ENCODE assay signal across 8 cellular contexts in the genomic region with DNA sequence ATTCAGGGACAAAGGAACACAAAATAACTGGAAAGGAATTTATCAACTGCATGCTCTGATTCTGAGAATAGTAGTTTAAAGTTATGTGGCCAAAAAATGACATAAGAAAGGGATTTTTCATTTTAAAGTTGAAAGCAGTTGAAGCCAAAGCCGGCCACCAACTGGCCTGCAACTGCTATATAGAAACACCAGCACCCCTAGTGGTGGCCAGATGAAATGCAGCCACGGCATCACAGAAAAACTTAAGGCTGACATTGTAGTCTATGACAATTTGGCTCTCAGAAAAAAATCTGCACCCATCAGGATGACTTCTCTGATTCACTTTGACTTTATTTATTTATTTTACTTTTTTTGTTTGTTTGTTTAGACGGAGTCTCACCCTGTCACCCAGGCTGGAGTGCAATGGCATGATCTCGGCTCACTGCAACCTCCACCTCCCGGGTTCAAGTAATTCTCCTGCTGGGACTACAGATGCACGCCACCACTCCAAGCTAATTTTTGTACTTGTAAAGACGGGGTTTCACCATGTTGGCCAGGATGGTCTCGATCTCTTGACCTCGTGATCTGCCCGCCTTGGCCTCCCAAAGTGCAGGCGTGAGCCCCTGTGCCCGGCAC. TPM values are rescaled to one million over a fixed set of nuclear protein-coding genes. Genes with fewer than 3 reads are reported as not detected.
A peak's percentile ranks its signal among the peaks of the same experiment; 100 is the strongest.
DNase-seq lines count a peak whose midpoint lies in the region; ATAC-seq and TF ChIP-seq lines count a peak whose summit lies in the region.

No MANE protein-coding gene starts in this region.

- TF ChIP-seq CTCF in GM10266 (IDR thresholded peaks at IDR 0.05; ENCODE audit: control insufficient read depth, insufficient read depth, low read depth, missing control alignments) (peak; percentile 84), hepatocyte (IDR thresholded peaks at IDR 0.05; ENCODE audit: poor library complexity) (peak; percentile 80), smooth muscle cell (IDR thresholded peaks at IDR 0.05; ENCODE audit: borderline replicate concordance, insufficient read depth, poor library complexity, severe bottlenecking) (peak; percentile 95)

- H3K4me1 ChIP-seq in hepatocyte (ENCODE audit: insufficient read depth) (no peaks in the 10 kb centered on the region), smooth muscle cell (ENCODE audit: low read depth) (no peaks in the 10 kb centered on the region)

- peaks cover 37% of the 10 kb centered on the region for H3K36me3 ChIP-seq in MG63
- H3K36me3 ChIP-seq in hepatocyte (replicated peaks; ENCODE audit: insufficient read depth, low read depth), result no peaks in the 10 kb centered on the region
- H3K36me3 ChIP-seq in smooth muscle cell (ENCODE audit: low read depth), result no peaks in the 10 kb centered on the region

- H4K20me1 ChIP-seq in hepatocyte (ENCODE audit: insufficient read depth, poor library complexity, severe bottlenecking), result no peaks in the 10 kb centered on the region
- no peaks in the 10 kb centered on the region for H4K20me1 ChIP-seq in smooth muscle cell (ENCODE audit: low read depth)

- no peaks in the 10 kb centered on the region for H3K9me2 ChIP-seq in hepatocyte (replicated peaks; ENCODE audit: insufficient read depth)

- H3K27me3 ChIP-seq in MG63 (no peaks in the 10 kb centered on the region), hepatocyte (no peaks in the 10 kb centered on the region), smooth muscle cell (ENCODE audit: low read depth) (no peaks in the 10 kb centered on the region)

- no peak for ATAC-seq in GM19397 (IDR thresholded peaks at IDR 0.05; ENCODE audit: unreplicated experiment)

- no peaks in the 10 kb centered on the region for H3F3A ChIP-seq in smooth muscle cell (ENCODE audit: low read depth)

- H2AFZ ChIP-seq in hepatocyte, result no peak overlapping the region
- H2AFZ ChIP-seq in smooth muscle cell (ENCODE audit: low read depth), result no peak overlapping the region

- H3K9me3 ChIP-seq in MG63, result no peaks in the 10 kb centered on the region; the same call in 1 of the 2 replicates
- H3K9me3 ChIP-seq in hepatocyte (ENCODE audit: low read depth), result no peaks in the 10 kb centered on the region
- no peaks in the 10 kb centered on the region for H3K9me3 ChIP-seq in smooth muscle cell (replicated peaks; ENCODE audit: low read depth)

- H3K4me2 ChIP-seq in hepatocyte (no peak overlapping the region), smooth muscle cell (no peak overlapping the region)

- H3K79me2 ChIP-seq in hepatocyte, result no peaks in the 10 kb centered on the region
- H3K79me2 ChIP-seq in smooth muscle cell (ENCODE audit: low read depth), result no peaks in the 10 kb centered on the region

- H3K9ac ChIP-seq in smooth muscle cell (ENCODE audit: low read depth), result no peak overlapping the region

- DNase-seq in GM10266 (ENCODE audit: extremely low spot score) (peak; percentile 61), GOT3 (lab: John Stamatoyannopoulos, UW) (peak; percentile 0), MG63 (peak; percentile 59), T-helper 1 cell (peak; percentile 5 to 57 (median 29)), anterior cingulate cortex (lab: John Stamatoyannopoulos, UW) (peak in 50 of 58 donors; percentile 0 to 77 (median 24)), hepatocyte (ENCODE audit: low spot score) (peak; percentile 75), smooth muscle cell (lab: John Stamatoyannopoulos, UW; ENCODE audit: unreplicated experiment) (peak; percentile 7)

- WGBS in hepatocyte (ENCODE audit: low lambda C conversion rate, missing lambda C conversion rate), result 78% methylated on average over 12 of the region's 12 CpGs
- WGBS in smooth muscle cell (ENCODE audit: low lambda C conversion rate), result 71% methylated on average over 12 of the region's 12 CpGs

- H3K4me3 ChIP-seq in MG63 (no peak overlapping the region), hepatocyte (no peak overlapping the region), smooth muscle cell (no peak overlapping the region)

- no peak overlapping the region for H3K27ac ChIP-seq in hepatocyte
- no peak overlapping the region for H3K27ac ChIP-seq in smooth muscle cell (ENCODE audit: low read depth)

RNA-seq across cellular contexts. Expression of a gene that starts 59.2 kb away (rescaled TPM):
- total RNA-seq in MG63 (2014; rRNA removed; shearing (Covaris generic); ENCODE audit: low replicate concordance), result 38.4 and 42.9 TPM in 2 replicates
- 14.8 and 14.9 TPM in 2 replicates for total RNA-seq in hepatocyte
- 13.0 and 16.1 TPM in 2 replicates for polyA plus RNA-seq in hepatocyte
- total RNA-seq in smooth muscle cell, result 7.8 and 11.8 TPM in 2 replicates
- polyA plus RNA-seq in smooth muscle cell, result 2.4 and 10.4 TPM in 2 replicates

Comparison
In these comparisons a context has a peak if more than half of its experiments do, and no peak if none do; other contexts are left out.
1. DNase-seq: peak in every context shown above with its lines; median percentile 75 in hepatocyte; 61 in GM10266; 59 in MG63; 29 in T-helper 1 cell; 24 in anterior cingulate cortex; 7 in smooth muscle cell; 0 in GOT3.